In the genomic region with DNA sequence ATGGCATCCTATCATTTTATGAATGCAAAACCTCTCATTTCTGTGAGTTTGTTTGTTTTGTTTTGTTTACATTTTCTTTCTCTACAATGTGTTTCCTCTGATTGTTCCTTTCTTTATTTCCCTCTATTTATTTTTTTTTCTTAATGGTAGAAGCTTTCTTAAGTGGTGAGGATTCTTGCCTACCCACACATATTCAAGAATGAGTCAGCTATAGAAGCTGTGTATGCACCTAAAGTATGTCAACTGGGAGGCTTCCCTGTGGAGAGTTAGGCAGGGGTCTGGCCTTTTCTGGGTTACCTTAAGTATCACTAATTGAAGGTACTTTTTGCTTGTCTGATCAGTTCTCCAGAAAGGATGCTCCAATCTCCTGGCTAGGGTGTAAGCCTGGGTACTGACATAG, we compare ENCODE assay signal across 8 cellular contexts.
DNase-seq lines count a peak whose midpoint lies in the region; ATAC-seq, FAIRE-seq and TF ChIP-seq lines count a peak whose summit lies in the region.

No MANE protein-coding gene starts in this region.

- peak overlapping the region; percentile 30 for H3K27ac ChIP-seq in effector memory CD4-positive, alpha-beta T cell (ENCODE audit: insufficient read depth, low read length, poor library complexity, severe bottlenecking)

- peaks cover 28% of the 10 kb centered on the region for H3K4me1 Mint-ChIP-seq in activated naive CD4-positive, alpha-beta T cell treated with anti-CD3 and anti-CD28 coated beads for 36 hours (ENCODE audit: low read depth)
- no peaks in the 10 kb centered on the region for H3K4me1 Mint-ChIP-seq in activated naive CD4-positive, alpha-beta T cell treated with anti-CD3 and anti-CD28 coated beads, Interleukin-2, amount 10 ng/mL, durations not matched to agents 7 days and 5 days
- peaks cover 28% of the 10 kb centered on the region for H3K4me1 Mint-ChIP-seq in stimulated activated naive CD8-positive, alpha-beta T cell treated with anti-CD3 and anti-CD28 coated beads, Interleukin-15, Interleukin-2, amounts not matched to agents 100 ng/mL and 50 ng/mL, for 24 hours (ENCODE audit: low read depth)

- no peaks in the 10 kb centered on the region for H3K9me3 Mint-ChIP-seq in activated naive CD4-positive, alpha-beta T cell treated with anti-CD3 and anti-CD28 coated beads for 36 hours
- no peaks in the 10 kb centered on the region for H3K9me3 Mint-ChIP-seq in activated naive CD4-positive, alpha-beta T cell treated with anti-CD3 and anti-CD28 coated beads, Interleukin-2, amount 10 ng/mL, durations not matched to agents 7 days and 5 days
- no peaks in the 10 kb centered on the region for H3K9me3 Mint-ChIP-seq in stimulated activated naive CD8-positive, alpha-beta T cell treated with anti-CD3 and anti-CD28 coated beads, Interleukin-15, Interleukin-2, amounts not matched to agents 100 ng/mL and 50 ng/mL, for 24 hours

- no peaks in the 10 kb centered on the region for H3K27me3 ChIP-seq in effector memory CD4-positive, alpha-beta T cell (replicated peaks; ENCODE audit: control insufficient read depth, insufficient read depth, low read length, poor library complexity, severe bottlenecking)

- peaks cover 27% of the 10 kb centered on the region for H3K36me3 Mint-ChIP-seq in activated naive CD4-positive, alpha-beta T cell treated with anti-CD3 and anti-CD28 coated beads for 36 hours (ENCODE audit: low read depth)
- H3K36me3 Mint-ChIP-seq in activated naive CD4-positive, alpha-beta T cell treated with anti-CD3 and anti-CD28 coated beads, Interleukin-2, amount 10 ng/mL, durations not matched to agents 7 days and 5 days, result peaks cover 47% of the 10 kb centered on the region
- peaks cover 44% of the 10 kb centered on the region for H3K36me3 Mint-ChIP-seq in stimulated activated naive CD8-positive, alpha-beta T cell treated with anti-CD3 and anti-CD28 coated beads, Interleukin-15, Interleukin-2, amounts not matched to agents 100 ng/mL and 50 ng/mL, for 24 hours (ENCODE audit: low read depth)

- CTCF ChIA-PET in activated naive CD4-positive, alpha-beta T cell treated with anti-CD3 and anti-CD28 coated beads for 36 hours (lab: Charles Lee), result no interaction called here
- CTCF ChIA-PET in activated naive CD4-positive, alpha-beta T cell treated with anti-CD3 and anti-CD28 coated beads, Interleukin-2, amount 10 ng/mL, durations not matched to agents 7 days and 5 days (lab: Charles Lee), result no interaction called here

- H3K27me3 Mint-ChIP-seq in activated naive CD4-positive, alpha-beta T cell treated with anti-CD3 and anti-CD28 coated beads for 36 hours (ENCODE audit: low read depth), result no peaks in the 10 kb centered on the region
- H3K27me3 Mint-ChIP-seq in activated naive CD4-positive, alpha-beta T cell treated with anti-CD3 and anti-CD28 coated beads, Interleukin-2, amount 10 ng/mL, durations not matched to agents 7 days and 5 days, result no peaks in the 10 kb centered on the region
- no peaks in the 10 kb centered on the region for H3K27me3 Mint-ChIP-seq in stimulated activated naive CD8-positive, alpha-beta T cell treated with anti-CD3 and anti-CD28 coated beads, Interleukin-15, Interleukin-2, amounts not matched to agents 100 ng/mL and 50 ng/mL, for 24 hours

- peak; percentile 67 for ATAC-seq in HG03442 (IDR thresholded peaks at IDR 0.05; ENCODE audit: unreplicated experiment)

- no peak overlapping the region for H3K4me3 ChIP-seq in effector memory CD4-positive, alpha-beta T cell (ENCODE audit: insufficient read depth, low read depth, low read length, poor library complexity, severe bottlenecking)

- H3K9me3 ChIP-seq in effector memory CD4-positive, alpha-beta T cell (ENCODE audit: control insufficient read depth, low read length), result no peaks in the 10 kb centered on the region

- H3K4me3 Mint-ChIP-seq in activated naive CD4-positive, alpha-beta T cell treated with anti-CD3 and anti-CD28 coated beads for 36 hours, result no peak overlapping the region
- H3K4me3 Mint-ChIP-seq in activated naive CD4-positive, alpha-beta T cell treated with anti-CD3 and anti-CD28 coated beads, Interleukin-2, amount 10 ng/mL, durations not matched to agents 7 days and 5 days, result no peak overlapping the region
- no peak overlapping the region for H3K4me3 Mint-ChIP-seq in stimulated activated naive CD8-positive, alpha-beta T cell treated with anti-CD3 and anti-CD28 coated beads, Interleukin-15, Interleukin-2, amounts not matched to agents 100 ng/mL and 50 ng/mL, for 24 hours

- FAIRE-seq in D721Med (lab: Jason Lieb, UNC), result no peak

- TF ChIP-seq CTCF in D721Med (IDR thresholded peaks at IDR 0.05; ENCODE audit: insufficient read depth, missing control alignments), result no peak

- no peaks in the 10 kb centered on the region for H3K4me1 ChIP-seq in effector memory CD4-positive, alpha-beta T cell (ENCODE audit: control insufficient read depth, insufficient read depth, low read length, poor library complexity, severe bottlenecking)

- H3K36me3 ChIP-seq in effector memory CD4-positive, alpha-beta T cell (ENCODE audit: control insufficient read depth, insufficient read depth, low read length), result peaks cover 44% of the 10 kb centered on the region

- peak overlapping the region; percentile 60 for H3K27ac Mint-ChIP-seq in activated naive CD4-positive, alpha-beta T cell treated with anti-CD3 and anti-CD28 coated beads for 36 hours
- no peak overlapping the region for H3K27ac Mint-ChIP-seq in activated naive CD4-positive, alpha-beta T cell treated with anti-CD3 and anti-CD28 coated beads, Interleukin-2, amount 10 ng/mL, durations not matched to agents 7 days and 5 days
- peak overlapping the region; percentile 65 for H3K27ac Mint-ChIP-seq in stimulated activated naive CD8-positive, alpha-beta T cell treated with anti-CD3 and anti-CD28 coated beads, Interleukin-15, Interleukin-2, amounts not matched to agents 100 ng/mL and 50 ng/mL, for 24 hours

- intact Hi-C loops in activated naive CD4-positive, alpha-beta T cell treated with anti-CD3 and anti-CD28 coated beads for 36 hours (cut with micrococcal nuclease), result loop anchor here (2.0 kb wide), 1 partner anchor 73 kb away; no protein-coding TSS in a partner anchor

- no peak for DNase-seq in activated naive CD4-positive, alpha-beta T cell treated with anti-CD3 and anti-CD28 coated beads for 36 hours
- DNase-seq in activated naive CD4-positive, alpha-beta T cell treated with anti-CD3 and anti-CD28 coated beads, Interleukin-2, amount 10 ng/mL, durations not matched to agents 7 days and 5 days, result no peak
- no peak for DNase-seq in effector memory CD4-positive, alpha-beta T cell
- DNase-seq in D721Med (ENCODE audit: insufficient read length, low spot score) (no peak), RPMI8226 (no peak), NCI-H1105 treated with DMSO at 0.1 percent for 48 hours (lab: John Stamatoyannopoulos, UW) (no peak)
